In genomic region chr1:5794279-5794678, GRCh38 we compare ENCODE assay signal across 29 cellular contexts.
"Had no signal": no experiment of that assay in that cellular context is flagged by ENCODE, and none has a peak within 500 bp of the region (broad histone marks: within the 10 kb centered on the region; RNA-seq: fewer than 3 reads in every experiment).

No MANE protein-coding gene starts in this region.

- H3K9me3 ChIP-seq: suprapubic skin, testis, thoracic aorta, thyroid gland, transverse colon, upper lobe of right lung, vagina had no signal

- H3K27ac Mint-ChIP-seq: stimulated activated effector memory CD8-positive, alpha-beta T cell treated with anti-CD3 and anti-CD28 coated beads, Interleukin-12 subunit alpha, Interleukin-12 subunit beta, amount 100 ng/mL, for 72 hours; stimulated activated memory B cell treated with anti-CD40 and anti-IgM and Interleukin-4, amounts not matched to agents 10 μg/mL and 1 μg/mL and 100 μg/mL, for 72 hours; stimulated activated naive B cell treated with anti-CD40 and anti-IgM and Interleukin-4, amounts not matched to agents 10 μg/mL and 1 μg/mL and 100 μg/mL, for 72 hours; stimulated activated naive CD8-positive, alpha-beta T cell treated with anti-CD3 and anti-CD28 coated beads, Interleukin-15, amount 100 ng/mL, for 72 hours; stimulated activated naive CD8-positive, alpha-beta T cell treated with anti-CD3 and anti-CD28 coated beads, Interleukin-15, Interleukin-2, amounts not matched to agents 100 ng/mL and 50 ng/mL, for 24 hours; type B pancreatic cell had no signal

- FAIRE-seq: urothelium cell line had no signal

- H3K9me3 Mint-ChIP-seq: stimulated activated naive CD8-positive, alpha-beta T cell treated with anti-CD3 and anti-CD28 coated beads, Interleukin-15, Interleukin-2, amounts not matched to agents 100 ng/mL and 50 ng/mL, for 24 hours had no signal

- H3K4me3 ChIP-seq: stomach, suprapubic skin, testis, thoracic aorta, thyroid gland, tibial artery, tibial nerve, transverse colon, upper lobe of left lung, upper lobe of right lung, uterus, vagina had no signal

- H3K36me3 Mint-ChIP-seq: stimulated activated effector memory CD8-positive, alpha-beta T cell treated with anti-CD3 and anti-CD28 coated beads, Interleukin-12 subunit alpha, Interleukin-12 subunit beta, amount 100 ng/mL, for 72 hours; stimulated activated memory B cell treated with anti-CD40 and anti-IgM and Interleukin-4, amounts not matched to agents 10 μg/mL and 1 μg/mL and 100 μg/mL, for 72 hours; stimulated activated naive B cell treated with anti-CD40 and anti-IgM and Interleukin-4, amounts not matched to agents 10 μg/mL and 1 μg/mL and 100 μg/mL, for 72 hours; type B pancreatic cell had no signal

- ATAC-seq: stimulated activated effector memory CD8-positive, alpha-beta T cell treated with anti-CD3 and anti-CD28 coated beads, Interleukin-12 subunit alpha, Interleukin-12 subunit beta, amount 100 ng/mL, for 72 hours; stimulated activated memory B cell treated with anti-CD40 and anti-IgM and Interleukin-4, amounts not matched to agents 10 μg/mL and 1 μg/mL and 100 μg/mL, for 72 hours; stimulated activated naive B cell treated with anti-CD40 and anti-IgM and Interleukin-4, amounts not matched to agents 10 μg/mL and 1 μg/mL and 100 μg/mL, for 72 hours; stimulated activated naive CD8-positive, alpha-beta T cell treated with anti-CD3 and anti-CD28 coated beads, Interleukin-15, amount 100 ng/mL, for 72 hours; stimulated activated naive CD8-positive, alpha-beta T cell treated with anti-CD3 and anti-CD28 coated beads, Interleukin-15, Interleukin-2, amounts not matched to agents 100 U/mL and 50 U/mL, for 24 hours; upper lobe of right lung had no signal

- H3K27ac ChIP-seq: stomach, suprapubic skin, testis, thoracic aorta, thyroid gland, tibial artery, tibial nerve, transverse colon, upper lobe of left lung, upper lobe of right lung, uterus, vagina had no signal

- H3K4me1 Mint-ChIP-seq: stimulated activated effector memory CD8-positive, alpha-beta T cell treated with anti-CD3 and anti-CD28 coated beads, Interleukin-12 subunit alpha, Interleukin-12 subunit beta, amount 100 ng/mL, for 72 hours; stimulated activated memory B cell treated with anti-CD40 and anti-IgM and Interleukin-4, amounts not matched to agents 10 μg/mL and 1 μg/mL and 100 μg/mL, for 72 hours; stimulated activated naive B cell treated with anti-CD40 and anti-IgM and Interleukin-4, amounts not matched to agents 10 μg/mL and 1 μg/mL and 100 μg/mL, for 72 hours; stimulated activated naive CD8-positive, alpha-beta T cell treated with anti-CD3 and anti-CD28 coated beads, Interleukin-15, amount 100 ng/mL, for 72 hours had no signal

- H3K4me3 Mint-ChIP-seq: stimulated activated effector memory CD8-positive, alpha-beta T cell treated with anti-CD3 and anti-CD28 coated beads, Interleukin-12 subunit alpha, Interleukin-12 subunit beta, amount 100 ng/mL, for 72 hours; stimulated activated memory B cell treated with anti-CD40 and anti-IgM and Interleukin-4, amounts not matched to agents 10 μg/mL and 1 μg/mL and 100 μg/mL, for 72 hours; stimulated activated naive B cell treated with anti-CD40 and anti-IgM and Interleukin-4, amounts not matched to agents 10 μg/mL and 1 μg/mL and 100 μg/mL, for 72 hours; stimulated activated naive CD8-positive, alpha-beta T cell treated with anti-CD3 and anti-CD28 coated beads, Interleukin-15, amount 100 ng/mL, for 72 hours; stimulated activated naive CD8-positive, alpha-beta T cell treated with anti-CD3 and anti-CD28 coated beads, Interleukin-15, Interleukin-2, amounts not matched to agents 100 ng/mL and 50 ng/mL, for 24 hours; type B pancreatic cell had no signal

- H3K36me3 ChIP-seq: stomach, suprapubic skin, thoracic aorta, thyroid gland, tibial artery, tibial nerve, transverse colon, upper lobe of left lung, upper lobe of right lung, uterus, vagina had no signal

- H3K27me3 ChIP-seq: testis, thyroid gland, tibial nerve, upper lobe of left lung, uterus, vagina had no signal

- DNase-seq: stimulated activated CD4-positive, alpha-beta T cell treated with anti-CD3 and anti-CD28 coated beads, Interleukin-2, amount 100 ng/mL, for 48 hours; stimulated activated CD4-positive, alpha-beta T cell treated with anti-CD3 and anti-CD28 coated beads, Interleukin-4, amount 100 ng/mL, for 1 hour; stimulated activated CD4-positive, alpha-beta T cell treated with anti-CD3 and anti-CD28 coated beads, Interleukin-4, amount 100 ng/mL, for 24 hours; stimulated activated CD4-positive, alpha-beta T cell treated with anti-CD3 and anti-CD28 coated beads, Interleukin-4, amount 100 ng/mL, for 4 hours; stimulated activated CD8-positive, alpha-beta memory T cell treated with anti-CD3 and anti-CD28 coated beads, Interleukin-4, amount 100 ng/mL, for 48 hours; stimulated activated naive B cell treated with anti-CD40 and anti-IgM and Interleukin-4, amounts not matched to agents 10 μg/mL and 1 μg/mL and 100 μg/mL, for 72 hours; stimulated activated naive CD4-positive, alpha-beta T cell; stimulated activated naive CD4-positive, alpha-beta T cell treated with Interleukin-2 at 50 U/mL for 16 hours; stimulated activated naive CD8-positive, alpha-beta T cell treated with anti-CD3 and anti-CD28 coated beads, Interleukin-15, amount 100 ng/mL, for 72 hours; stimulated activated naive CD8-positive, alpha-beta T cell treated with anti-CD3 and anti-CD28 coated beads, Interleukin-15, Interleukin-2, amounts not matched to agents 100 U/mL and 50 U/mL, for 24 hours; stomach; substantia nigra; testis; thyroid gland; tibial artery; transverse colon; trophoblast cell; upper lobe of left lung; upper lobe of right lung; uterus had no signal

- H3K4me1 ChIP-seq: stomach, suprapubic skin, thyroid gland, tibial artery, tibial nerve, transverse colon, upper lobe of left lung, upper lobe of right lung, uterus, vagina had no signal
